3 cellular contexts compared by ENCODE assay signal in the genomic region with DNA sequence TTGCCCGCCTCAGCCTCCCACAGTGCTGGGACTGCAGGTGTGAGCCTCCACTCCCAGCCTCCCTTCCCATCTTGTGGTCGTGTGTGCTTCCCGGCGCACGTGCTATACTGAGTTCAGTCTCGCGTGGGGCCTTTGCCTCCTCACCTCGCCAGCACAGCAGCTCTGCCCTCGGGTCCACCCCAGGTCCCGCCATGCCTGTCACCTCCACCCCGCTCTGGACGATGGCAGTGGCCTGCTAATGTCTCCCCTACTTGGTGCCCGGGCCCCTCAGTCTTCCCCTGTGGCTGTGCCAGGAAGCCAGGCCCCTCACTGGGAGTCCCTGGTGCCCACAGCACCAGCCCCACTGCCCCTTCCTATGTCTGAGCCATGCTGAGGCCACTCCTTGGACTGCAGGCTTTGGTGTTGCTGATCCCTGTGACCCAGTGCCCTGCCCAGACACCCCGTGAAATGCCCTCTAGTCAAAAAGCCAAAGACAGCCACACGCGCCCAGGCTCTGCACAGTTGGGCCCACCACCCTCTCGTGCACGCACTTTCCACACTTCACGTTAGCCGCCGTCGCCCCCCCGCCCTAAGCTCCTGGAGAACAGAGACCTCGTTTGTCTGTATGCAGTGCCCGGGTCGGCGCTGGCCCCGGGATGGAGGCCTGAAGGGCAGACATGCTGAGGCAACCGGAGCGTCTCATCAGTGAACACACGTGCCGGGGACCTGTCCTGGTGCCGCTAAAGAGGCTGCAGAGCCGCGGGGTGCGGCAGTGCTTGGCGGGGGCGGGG.
TF ChIP-seq lines count a peak whose summit lies in the region.

No MANE protein-coding gene starts in this region.

TF ChIP-seq in H1, 55 proteins besides CTCF, POLR2A, EP300 and RAD21:
- TF ChIP-seq NANOG (IDR thresholded peaks at IDR 0.05; ENCODE audit: insufficient read depth, low read depth, low read length, poor library complexity, severe bottlenecking), result no peak
- TF ChIP-seq POU5F1 (IDR thresholded peaks at IDR 0.05; ENCODE audit: low read depth, low read length), result no peak
- TF ChIP-seq BCL11A (IDR thresholded peaks at IDR 0.05; ENCODE audit: low read depth in 2 of 2, low read length in 2 of 2), result no peak
- TF ChIP-seq NRF1 (IDR thresholded peaks at IDR 0.05; ENCODE audit: low read depth, low read length), result no peak
TF ChIP-seq in H1: peak in this region for 0.

TF ChIP-seq in HepG2, 621 proteins besides CTCF, POLR2A, EP300 and RAD21:
- TF ChIP-seq AGO2 (optimal IDR thresholded peaks at IDR 0.05; ENCODE audit: low read depth, low read length) (peak; percentile 95), SAP130 (CRISPR knock-in tag; IDR thresholded peaks at IDR 0.05; ENCODE audit: low read depth) (no peak), ZNF350 (CRISPR knock-in tag; IDR thresholded peaks at IDR 0.05; ENCODE audit: borderline replicate concordance, low read depth) (no peak), ZNF768 (CRISPR knock-in tag; IDR thresholded peaks at IDR 0.05) (peak; percentile 52; the same call in 1 of the 2 replicates), HNRNPL (IDR thresholded peaks at IDR 0.05; ENCODE audit: low read depth, low read length) (no peak), TEAD3 (CRISPR knock-in tag; optimal IDR thresholded peaks at IDR 0.05; ENCODE audit: borderline replicate concordance) (no peak), AKAP8 (CRISPR knock-in tag; IDR thresholded peaks at IDR 0.05) (0 out of 2 replicates have a peak, but pooled peaks have one; percentile 39), AGO1 (IDR thresholded peaks at IDR 0.05; ENCODE audit: low read depth, low read length, poor library complexity, severe bottlenecking) (peak; percentile 50), ZNF232 (CRISPR knock-in tag; IDR thresholded peaks at IDR 0.05; ENCODE audit: borderline replicate concordance) (no peak), ZNF891 (CRISPR knock-in tag; IDR thresholded peaks at IDR 0.05) (no peak), SMAD3 (CRISPR knock-in tag; IDR thresholded peaks at IDR 0.05) (no peak), ZC3H13 (CRISPR knock-in tag; IDR thresholded peaks at IDR 0.05) (0 out of 2 replicates have a peak, but pooled peaks have one; percentile 40), ZNF33A (CRISPR knock-in tag; IDR thresholded peaks at IDR 0.05; ENCODE audit: borderline replicate concordance) (no peak)
- TF ChIP-seq, protein P1, sequence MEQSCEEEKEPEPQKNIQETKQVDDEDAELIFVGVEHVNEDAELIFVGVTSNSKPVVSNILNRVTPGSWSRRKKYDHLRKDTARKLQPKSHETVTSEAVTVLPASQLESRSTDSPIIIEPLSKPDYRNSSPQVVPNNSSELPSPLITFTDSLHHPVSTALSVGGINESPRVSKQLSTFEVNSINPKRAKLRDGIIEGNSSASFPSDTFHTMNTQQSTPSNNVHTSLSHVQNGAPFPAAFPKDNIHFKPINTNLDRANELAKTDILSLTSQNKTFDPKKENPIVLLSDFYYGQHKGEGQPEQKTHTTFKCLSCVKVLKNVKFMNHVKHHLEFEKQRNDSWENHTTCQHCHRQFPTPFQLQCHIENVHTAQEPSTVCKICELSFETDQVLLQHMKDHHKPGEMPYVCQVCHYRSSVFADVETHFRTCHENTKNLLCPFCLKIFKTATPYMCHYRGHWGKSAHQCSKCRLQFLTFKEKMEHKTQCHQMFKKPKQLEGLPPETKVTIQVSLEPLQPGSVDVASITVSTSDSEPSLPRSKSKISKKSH (CRISPR knock-in tag; IDR thresholded peaks at IDR 0.05; ENCODE audit: borderline replicate concordance), result 0 out of 2 replicates have a peak, but pooled peaks have one; percentile 33
- TF ChIP-seq, protein P2, sequence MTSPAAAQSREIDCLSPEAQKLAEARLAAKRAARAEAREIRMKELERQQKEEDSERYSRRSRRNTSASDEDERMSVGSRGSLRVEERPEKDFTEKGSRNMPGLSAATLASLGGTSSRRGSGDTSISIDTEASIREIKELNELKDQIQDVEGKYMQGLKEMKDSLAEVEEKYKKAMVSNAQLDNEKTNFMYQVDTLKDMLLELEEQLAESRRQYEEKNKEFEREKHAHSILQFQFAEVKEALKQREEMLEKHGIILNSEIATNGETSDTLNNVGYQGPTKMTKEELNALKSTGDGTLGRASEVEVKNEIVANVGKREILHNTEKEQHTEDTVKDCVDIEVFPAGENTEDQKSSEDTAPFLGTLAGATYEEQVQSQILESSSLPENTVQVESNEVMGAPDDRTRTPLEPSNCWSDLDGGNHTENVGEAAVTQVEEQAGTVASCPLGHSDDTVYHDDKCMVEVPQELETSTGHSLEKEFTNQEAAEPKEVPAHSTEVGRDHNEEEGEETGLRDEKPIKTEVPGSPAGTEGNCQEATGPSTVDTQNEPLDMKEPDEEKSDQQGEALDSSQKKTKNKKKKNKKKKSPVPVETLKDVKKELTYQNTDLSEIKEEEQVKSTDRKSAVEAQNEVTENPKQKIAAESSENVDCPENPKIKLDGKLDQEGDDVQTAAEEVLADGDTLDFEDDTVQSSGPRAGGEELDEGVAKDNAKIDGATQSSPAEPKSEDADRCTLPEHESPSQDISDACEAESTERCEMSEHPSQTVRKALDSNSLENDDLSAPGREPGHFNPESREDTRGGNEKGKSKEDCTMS (CRISPR knock-in tag; conservative IDR thresholded peaks at IDR 0.05), result no peak
- TF ChIP-seq, protein P3, sequence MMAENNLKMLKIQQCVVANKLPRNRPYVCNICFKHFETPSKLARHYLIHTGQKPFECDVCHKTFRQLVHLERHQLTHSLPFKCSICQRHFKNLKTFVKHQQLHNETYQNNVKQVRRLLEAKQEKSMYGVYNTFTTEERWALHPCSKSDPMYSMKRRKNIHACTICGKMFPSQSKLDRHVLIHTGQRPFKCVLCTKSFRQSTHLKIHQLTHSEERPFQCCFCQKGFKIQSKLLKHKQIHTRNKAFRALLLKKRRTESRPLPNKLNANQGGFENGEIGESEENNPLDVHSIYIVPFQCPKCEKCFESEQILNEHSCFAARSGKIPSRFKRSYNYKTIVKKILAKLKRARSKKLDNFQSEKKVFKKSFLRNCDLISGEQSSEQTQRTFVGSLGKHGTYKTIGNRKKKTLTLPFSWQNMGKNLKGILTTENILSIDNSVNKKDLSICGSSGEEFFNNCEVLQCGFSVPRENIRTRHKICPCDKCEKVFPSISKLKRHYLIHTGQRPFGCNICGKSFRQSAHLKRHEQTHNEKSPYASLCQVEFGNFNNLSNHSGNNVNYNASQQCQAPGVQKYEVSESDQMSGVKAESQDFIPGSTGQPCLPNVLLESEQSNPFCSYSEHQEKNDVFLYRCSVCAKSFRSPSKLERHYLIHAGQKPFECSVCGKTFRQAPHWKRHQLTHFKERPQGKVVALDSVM (CRISPR knock-in tag; IDR thresholded peaks at IDR 0.05), result peak; percentile 64; the same call in 1 of the 2 replicates
- TF ChIP-seq, protein P4, sequence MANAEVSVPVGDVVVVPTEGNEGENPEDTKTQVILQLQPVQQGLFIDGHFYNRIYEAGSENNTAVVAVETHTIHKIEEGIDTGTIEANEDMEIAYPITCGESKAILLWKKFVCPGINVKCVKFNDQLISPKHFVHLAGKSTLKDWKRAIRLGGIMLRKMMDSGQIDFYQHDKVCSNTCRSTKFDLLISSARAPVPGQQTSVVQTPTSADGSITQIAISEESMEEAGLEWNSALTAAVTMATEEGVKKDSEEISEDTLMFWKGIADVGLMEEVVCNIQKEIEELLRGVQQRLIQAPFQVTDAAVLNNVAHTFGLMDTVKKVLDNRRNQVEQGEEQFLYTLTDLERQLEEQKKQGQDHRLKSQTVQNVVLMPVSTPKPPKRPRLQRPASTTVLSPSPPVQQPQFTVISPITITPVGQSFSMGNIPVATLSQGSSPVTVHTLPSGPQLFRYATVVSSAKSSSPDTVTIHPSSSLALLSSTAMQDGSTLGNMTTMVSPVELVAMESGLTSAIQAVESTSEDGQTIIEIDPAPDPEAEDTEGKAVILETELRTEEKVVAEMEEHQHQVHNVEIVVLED (CRISPR knock-in tag; IDR thresholded peaks at IDR 0.05; ENCODE audit: borderline replicate concordance), result no peak
TF ChIP-seq in HepG2: peak in this region for 7.

TF ChIP-seq in GM23338, 12 proteins besides CTCF, POLR2A, EP300 and RAD21:
- no peak for TF ChIP-seq ZNF114 (CRISPR knock-in tag; IDR thresholded peaks at IDR 0.05)
- TF ChIP-seq JUNB (IDR thresholded peaks at IDR 0.05; ENCODE audit: unreplicated experiment), result no peak
- no peak for TF ChIP-seq NANOG (IDR thresholded peaks at IDR 0.05; ENCODE audit: borderline replicate concordance)
- TF ChIP-seq, protein P5, sequence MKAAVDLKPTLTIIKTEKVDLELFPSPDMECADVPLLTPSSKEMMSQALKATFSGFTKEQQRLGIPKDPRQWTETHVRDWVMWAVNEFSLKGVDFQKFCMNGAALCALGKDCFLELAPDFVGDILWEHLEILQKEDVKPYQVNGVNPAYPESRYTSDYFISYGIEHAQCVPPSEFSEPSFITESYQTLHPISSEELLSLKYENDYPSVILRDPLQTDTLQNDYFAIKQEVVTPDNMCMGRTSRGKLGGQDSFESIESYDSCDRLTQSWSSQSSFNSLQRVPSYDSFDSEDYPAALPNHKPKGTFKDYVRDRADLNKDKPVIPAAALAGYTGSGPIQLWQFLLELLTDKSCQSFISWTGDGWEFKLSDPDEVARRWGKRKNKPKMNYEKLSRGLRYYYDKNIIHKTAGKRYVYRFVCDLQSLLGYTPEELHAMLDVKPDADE (IDR thresholded peaks at IDR 0.05), result no peak
- TF ChIP-seq STAT1 (IDR thresholded peaks at IDR 0.05; ENCODE audit: unreplicated experiment), result no peak
- no peak for TF ChIP-seq EZH2 (IDR thresholded peaks at IDR 0.05; ENCODE audit: low read depth, unreplicated experiment)
